11 cellular contexts compared by ENCODE assay signal in genomic region chr7:23713285-23714235, GRCh38. TPM values are rescaled to one million over a fixed set of nuclear protein-coding genes. Genes with fewer than 3 reads are reported as not detected.
DNase-seq lines count a peak whose midpoint lies in the region; ATAC-seq and TF ChIP-seq lines count a peak whose summit lies in the region.
"Had no signal": no experiment of that assay in that cellular context is flagged by ENCODE, and none has a peak within 500 bp of the region (broad histone marks: within the 10 kb centered on the region; RNA-seq: fewer than 3 reads in every experiment).

No MANE protein-coding gene starts in this region.

- H3K4me3 ChIP-seq in BJ (ENCODE audit: low read depth, low read length) (no peak overlapping the region), brain microvascular endothelial cell (ENCODE audit: low read depth, low read length) (no peak overlapping the region), mesodermal cell (ENCODE audit: extremely low read depth, insufficient read depth, low read length, poor library complexity, severe bottlenecking) (no peak overlapping the region), prostate gland (no peak overlapping the region)

- H3K27ac ChIP-seq in brain microvascular endothelial cell, result peak overlapping the region; percentile 71
- peak overlapping the region; percentile 39 for H3K27ac ChIP-seq in mesodermal cell (ENCODE audit: low read depth, low read length, severe bottlenecking)
- no peak overlapping the region for H3K27ac ChIP-seq in prostate gland

- no peaks in the 10 kb centered on the region for H3K4me1 ChIP-seq in mesodermal cell (ENCODE audit: control insufficient read depth, insufficient read depth, low read length, poor library complexity, severe bottlenecking)
- no peaks in the 10 kb centered on the region for H3K4me1 ChIP-seq in prostate gland (replicated peaks)

- CTCF ChIA-PET in BJ (lab: Yijun Ruan, JAX), result interaction anchor here (0.6 to 9.9 kb wide), 9 partner anchors 9 to 175 kb away, joined by 3 to 130 read pairs (median 4); no protein-coding TSS in a partner anchor

- DNase-seq in BJ (ENCODE audit: low read depth) (peak; percentile 31), M059J (ENCODE audit: low read depth) (peak; percentile 91), brain microvascular endothelial cell (peak; percentile 75), prostate gland (ENCODE audit: low spot score) (no peak)
- DNase-seq: anterior cingulate cortex, NCI-H510A treated with DMSO at 0.1 percent for 48 hours, retina had no signal

- H3K9me3 ChIP-seq in mesodermal cell (ENCODE audit: control insufficient read depth, low read length) (no peaks in the 10 kb centered on the region), prostate gland (no peaks in the 10 kb centered on the region)

- POLR2A ChIA-PET in BJ (lab: Charles Lee), result no interaction called here

- H3K36me3 ChIP-seq in BJ (ENCODE audit: control insufficient read depth, insufficient read depth, low read length) (no peaks in the 10 kb centered on the region), brain microvascular endothelial cell (replicated peaks) (no peaks in the 10 kb centered on the region), mesodermal cell (ENCODE audit: control insufficient read depth, insufficient read depth, low read length) (no peaks in the 10 kb centered on the region), prostate gland (no peaks in the 10 kb centered on the region)

- in situ Hi-C loops in brain microvascular endothelial cell (cut with HindIII; ENCODE audit: low pct_ligation_motif_present, low sequenced_read_pairs), result loop anchor here (25.0 kb wide), 1 partner anchor 176 kb away; the partner anchor contains the start of gene TRA2A

- TF ChIP-seq CTCF in BJ (IDR thresholded peaks at IDR 0.05; ENCODE audit: insufficient read depth, low read depth, low read length) (no peak), brain microvascular endothelial cell (IDR thresholded peaks at IDR 0.05; ENCODE audit: low read depth, low read length, missing control alignments) (no peak), prostate gland (IDR thresholded peaks at IDR 0.05) (no peak)

- H3K27me3 ChIP-seq in BJ (ENCODE audit: control insufficient read depth, insufficient read depth, low read length) (no peaks in the 10 kb centered on the region), brain microvascular endothelial cell (replicated peaks) (no peaks in the 10 kb centered on the region), prostate gland (replicated peaks; ENCODE audit: insufficient read depth) (no peaks in the 10 kb centered on the region)

- TF ChIP-seq POLR2A in prostate gland (IDR thresholded peaks at IDR 0.05), result no peak

- ATAC-seq in HG03342 (IDR thresholded peaks at IDR 0.05; ENCODE audit: unreplicated experiment), result no peak
- ATAC-seq in GM19397 (IDR thresholded peaks at IDR 0.05; ENCODE audit: unreplicated experiment), result no peak
- no peak for ATAC-seq in HG02571 (IDR thresholded peaks at IDR 0.05; ENCODE audit: unreplicated experiment)

- intact Hi-C loops in prostate gland (cut with DNase I), result loop anchor here (2.0 to 5.0 kb wide), 2 partner anchors 143 to 166 kb away; no protein-coding TSS in a partner anchor

- WGBS in mesodermal cell (ENCODE audit: insufficient coverage in 2 of 2), 2 experiments, result 100% methylated on average over 2 of the region's 7 CpGs; no CpG with 5 or more reads in 1 of the 2 experiments
- WGBS in prostate gland, result 63% methylated on average over 7 of the region's 7 CpGs

RNA-seq across cellular contexts. Expression of gene STK31, which starts 3.5 kb away (rescaled TPM):
- not detected in 2 replicates for polyA plus RNA-seq in BJ (2011; rRNA removed)
- polyA minus RNA-seq in BJ (2011; rRNA and poly(A)+ RNA removed), result not detected in 2 replicates
- not detected in 2 replicates for total RNA-seq in M059J (2014; rRNA removed; shearing (Covaris generic))
- 0.15 TPM for polyA plus RNA-seq in mesodermal cell (2013, experiment 1 of 2)
- polyA plus RNA-seq in mesodermal cell (2013, experiment 2 of 2), result 0.40 TPM
- 10 to 100 TPM in 1 of 2 donors, under 1 TPM in 1; 0.09 to 32.1 TPM for total RNA-seq in prostate gland

RNA-seq across cellular contexts. Expression of gene FAM221A, which starts 33.6 kb away (rescaled TPM):
- polyA plus RNA-seq in BJ (2011; rRNA removed), result 1.1 TPM in 2 replicates
- 0.52 and 0.62 TPM in 2 replicates for polyA minus RNA-seq in BJ (2011; rRNA and poly(A)+ RNA removed)
- 5.3 and 7.0 TPM in 2 replicates for total RNA-seq in M059J (2014; rRNA removed; shearing (Covaris generic))
- 2.0 TPM for polyA plus RNA-seq in mesodermal cell (2013, experiment 1 of 2)
- polyA plus RNA-seq in mesodermal cell (2013, experiment 2 of 2), result 3.0 TPM
- 10 to 100 TPM in 1 of 2 donors, 1 to 10 TPM in 1; 7.0 to 30.8 TPM for total RNA-seq in prostate gland

Comparison
In these comparisons a context has a peak if more than half of its experiments do, and no peak if none do; other contexts are left out.
1. H3K27ac ChIP-seq: peak in brain microvascular endothelial cell (single experiment) and mesodermal cell (single experiment); none in prostate gland (0 of 2).